32 cellular contexts compared by ENCODE assay signal in genomic region chr10:96230527-96230926, GRCh38. TPM values are rescaled to one million over a fixed set of nuclear protein-coding genes. Genes with fewer than 3 reads are reported as not detected.
DNase-seq lines count a peak whose midpoint lies in the region; ATAC-seq, FAIRE-seq and TF ChIP-seq lines count a peak whose summit lies in the region.
"Had no signal": no experiment of that assay in that cellular context is flagged by ENCODE, and none has a peak within 500 bp of the region (broad histone marks: within the 10 kb centered on the region; RNA-seq: fewer than 3 reads in every experiment).

No MANE protein-coding gene starts in this region.

- H3K36me3 ChIP-seq in OCI-LY3 (replicated peaks; ENCODE audit: low read depth, low read length) (peaks cover 77% of the 10 kb centered on the region), spleen (peaks cover 0 to 83% (median 30%) of the 10 kb centered on the region in 6 donors), mucosa of descending colon (ENCODE audit: low read depth) (no peaks in the 10 kb centered on the region), lower lobe of right lung (peaks cover 4% of the 10 kb centered on the region)
- H3K36me3 ChIP-seq: heart left ventricle, right atrium auricular region had no signal

- no peak overlapping the region for H3K9ac ChIP-seq in OCI-LY3 (ENCODE audit: low read length)

- no peak for TF ChIP-seq CTCF in OCI-LY3 (IDR thresholded peaks at IDR 0.05; ENCODE audit: low read depth, low read length)
- TF ChIP-seq CTCF in spleen (IDR thresholded peaks at IDR 0.05 in 8 of 11, conservative IDR thresholded peaks at IDR 0.05 in 3 of 11): no peak
- no peak for TF ChIP-seq CTCF in mucosa of descending colon (IDR thresholded peaks at IDR 0.05)
- no peak for TF ChIP-seq CTCF in lower lobe of right lung (IDR thresholded peaks at IDR 0.05)

- H3K4me3 ChIP-seq in OCI-LY3 (ENCODE audit: low read length) (no peak overlapping the region), spleen (no peak overlapping the region), mucosa of descending colon (no peak overlapping the region), lower lobe of right lung (no peak overlapping the region)
- H3K4me3 ChIP-seq: coronary artery, heart left ventricle, K562, lung, pancreas, right atrium auricular region had no signal

- 76 to 88% (median 84%) methylated on average over 5 to 6 of the region's 6 CpGs for WGBS in spleen, 5 donors

- H3K9me3 ChIP-seq in OCI-LY3 (ENCODE audit: insufficient read depth, low read length): no peaks in the 10 kb centered on the region
- H3K9me3 ChIP-seq in spleen: no peaks in the 10 kb centered on the region
- no peaks in the 10 kb centered on the region for H3K9me3 ChIP-seq in mucosa of descending colon
- no peaks in the 10 kb centered on the region for H3K9me3 ChIP-seq in lower lobe of right lung
- H3K9me3 ChIP-seq: heart left ventricle, pancreas, right atrium auricular region had no signal

- no peaks in the 10 kb centered on the region for H3K27me3 ChIP-seq in OCI-LY3 (ENCODE audit: low read depth, low read length)
- H3K27me3 ChIP-seq in spleen (replicated peaks in 1 of 7): no peaks in the 10 kb centered on the region
- no peaks in the 10 kb centered on the region for H3K27me3 ChIP-seq in lower lobe of right lung (ENCODE audit: low read depth)
- H3K27me3 ChIP-seq: pancreas, right atrium auricular region had no signal

- DNase-seq in GM12892 (ENCODE audit: insufficient read length) (no peak), spleen (no peak), mucosa of descending colon (no peak), lower lobe of right lung (no peak), NCI-H774 (lab: John Stamatoyannopoulos, UW) (no peak)
- DNase-seq: activated CD8-positive, alpha-beta T cell treated with anti-CD3 and anti-CD28 coated beads, Interleukin-2, amount 10 ng/mL, durations not matched to agents 7 days and 5 days; activated naive CD8-positive, alpha-beta T cell treated with anti-CD3 and anti-CD28 coated beads for 36 hours; activated T-cell treated with anti-CD3 and anti-CD28 coated beads for 4 hours; aorta; C1 segment of cervical spinal cord; effector memory CD8-positive, alpha-beta T cell; foreskin fibroblast; heart left ventricle; NCI-H1105; NCI-H1930; NCI-H2227 treated with DMSO at 0.1 percent for 48 hours; NCI-H69; pancreas; stimulated activated CD4-positive, alpha-beta T cell treated with anti-CD3 and anti-CD28 coated beads, Interleukin-4, amount 100 ng/mL, for 1 hour had no signal

- H3K79me2 ChIP-seq in OCI-LY3 (ENCODE audit: low read length): peaks cover 75% of the 10 kb centered on the region

- no peak overlapping the region for H3K4me2 ChIP-seq in OCI-LY3 (ENCODE audit: low read length)

- peak; percentile 48 for ATAC-seq in GM21619 (IDR thresholded peaks at IDR 0.05; ENCODE audit: unreplicated experiment)
- ATAC-seq in mucosa of descending colon: no peak
- no peak for ATAC-seq in GM18505 (IDR thresholded peaks at IDR 0.05; ENCODE audit: unreplicated experiment)
- ATAC-seq in lower lobe of right lung: no peak
- ATAC-seq: activated CD8-positive, alpha-beta T cell treated with anti-CD3 and anti-CD28 coated beads, Interleukin-2, amount 10 ng/mL, durations not matched to agents 7 days and 5 days; effector memory CD8-positive, alpha-beta T cell; heart left ventricle; K562; pancreas; stimulated activated effector memory CD8-positive, alpha-beta T cell treated with anti-CD3 and anti-CD28 coated beads, Interleukin-12 subunit alpha, Interleukin-12 subunit beta, amount 100 ng/mL, for 72 hours had no signal

- intact Hi-C loops in spleen (cut with DNase I; ENCODE audit: low total_unique reads): loop anchor here (2.0 kb wide), 1 partner anchor 62 kb away; no protein-coding TSS in a partner anchor
- intact Hi-C loops in mucosa of descending colon (cut with DNase I, micrococcal nuclease): no loop called here
- intact Hi-C loops in lower lobe of right lung (cut with DNase I): loop anchor here (5.0 kb wide), 1 partner anchor 62 kb away; no protein-coding TSS in a partner anchor

- TF ChIP-seq POLR2A in GM12892 (IDR thresholded peaks at IDR 0.05; ENCODE audit: low read depth, low read length): no peak
- no peak for TF ChIP-seq POLR2A in spleen (IDR thresholded peaks at IDR 0.05)
- TF ChIP-seq POLR2A in GM18505 (IDR thresholded peaks at IDR 0.05; ENCODE audit: borderline replicate concordance, extremely low read depth, insufficient read depth, insufficient read length): no peak

- no peaks in the 10 kb centered on the region for H3K4me1 ChIP-seq in OCI-LY3 (ENCODE audit: low read length)
- peaks cover 0 to 47% (median 18%) of the 10 kb centered on the region in 6 donors for H3K4me1 ChIP-seq in spleen
- no peaks in the 10 kb centered on the region for H3K4me1 ChIP-seq in mucosa of descending colon (ENCODE audit: low read depth)
- no peaks in the 10 kb centered on the region for H3K4me1 ChIP-seq in lower lobe of right lung
- H3K4me1 ChIP-seq: right atrium auricular region had no signal

- FAIRE-seq in GM12892 (lab: Jason Lieb, UNC): peak; percentile 17
- FAIRE-seq: H1, K562, pancreas had no signal

- no peak overlapping the region for H2AFZ ChIP-seq in OCI-LY3 (ENCODE audit: low read depth, low read length)

- H4K20me1 ChIP-seq in OCI-LY3 (ENCODE audit: insufficient read depth, low read length): peaks cover 61% of the 10 kb centered on the region

- H3K27ac ChIP-seq in OCI-LY3 (ENCODE audit: low read length) (0 out of 2 replicates have a peak overlapping the region, but pooled peaks have one; percentile 45), spleen (peak overlapping the region in 6 of 8 donors; percentile 5 to 66 (median 36)), lower lobe of right lung (no peak overlapping the region)
- H3K27ac ChIP-seq: coronary artery, heart left ventricle, pancreas, right atrium auricular region, RWPE1 had no signal

RNA-seq across cellular contexts. Expression of gene BLNK, which starts 40.8 kb away (rescaled TPM):
- polyA plus RNA-seq in GM12892 (2012; ENCODE audit: missing spikeins): 106 TPM
- total RNA-seq in spleen (100 to 1,000 TPM in 2 of 7 donors, 10 to 100 TPM in 5; 63.7 to 128 (median 89.8) TPM), mucosa of descending colon (10 to 100 TPM; 13.2 to 45.7 (median 30.4) TPM), lower lobe of right lung (11.2 TPM)
- 100 to 1,000 TPM in 2 of 3 donors, 10 to 100 TPM in 1; 76.4 to 116 (median 103) TPM for polyA plus RNA-seq in spleen
- total RNA-seq: activated CD8-positive, alpha-beta T cell treated with anti-CD3 and anti-CD28 coated beads, Interleukin-2, amount 10 ng/mL, durations not matched to agents 7 days and 5 days; Daoy; H1; HT1080; K562; neural crest cell had no signal
- polyA plus RNA-seq: H1, K562 had no signal

Comparison
In these comparisons a context has a peak if more than half of its experiments do, and no peak if none do; other contexts are left out.
1. intact Hi-C loops: an anchor here in spleen (2.0 kb wide) and lower lobe of right lung (5.0 kb wide); none called in mucosa of descending colon.